12 cellular contexts compared by ENCODE assay signal in genomic region chr19:35306473-35307246, GRCh38. TPM values are rescaled to one million over a fixed set of nuclear protein-coding genes. Genes with fewer than 3 reads are reported as not detected.
DNase-seq lines count a peak whose midpoint lies in the region; ATAC-seq, FAIRE-seq and TF ChIP-seq lines count a peak whose summit lies in the region.
"Had no signal": no experiment of that assay in that cellular context is flagged by ENCODE, and none has a peak within 500 bp of the region (broad histone marks: within the 10 kb centered on the region; RNA-seq: fewer than 3 reads in every experiment).

No MANE protein-coding gene starts in this region.

- H3K4me1 ChIP-seq in HepG2 (ENCODE audit: insufficient read depth, low read length) (peaks cover 71% of the 10 kb centered on the region), right lobe of liver (peaks cover 0 to 7% (median 0%) of the 10 kb centered on the region in 4 donors), Loucy (ENCODE audit: insufficient read depth, low read length, poor library complexity, severe bottlenecking) (peaks cover 15% of the 10 kb centered on the region), transverse colon (no peaks in the 10 kb centered on the region)
- H3K4me1 ChIP-seq: esophagus squamous epithelium had no signal

- no peak overlapping the region for H3K4me3 ChIP-seq in HepG2 (replicated peaks in 1 of 3; ENCODE audit: insufficient read depth in 1 of 3, low read depth in 2 of 3, low read length in 3 of 3)
- no peak overlapping the region for H3K4me3 ChIP-seq in right lobe of liver
- no peak overlapping the region for H3K4me3 ChIP-seq in Loucy (ENCODE audit: low read length, poor library complexity, severe bottlenecking)
- no peak overlapping the region for H3K4me3 ChIP-seq in transverse colon
- H3K4me3 ChIP-seq: esophagus squamous epithelium had no signal

- intact Hi-C loops in HepG2 (cut with micrococcal nuclease; ENCODE audit: unreplicated experiment) = no loop called here
- intact Hi-C loops in right lobe of liver (cut with DNase I) = no loop called here
- intact Hi-C loops in transverse colon (cut with DNase I; ENCODE audit: low total_unique reads) = no loop called here

- H3K27ac Mint-ChIP-seq in chondrocyte (ENCODE audit: unreplicated experiment) (no peak overlapping the region), type B pancreatic cell (peak overlapping the region; percentile 31)
- H3K27ac Mint-ChIP-seq: activated T-cell treated with anti-CD3 and anti-CD28 coated beads, Interleukin-2, amount 50 U/mL, for 72 hours had no signal

- in situ Hi-C loops in HepG2 (cut with HindIII; ENCODE audit: extremely low pct_ligation_motif_present, low pct_unique_long_range_greater_than_20kb) = no loop called here
- in situ Hi-C loops in transverse colon (cut with MboI; ENCODE audit: low pct_ligation_motif_present in 1 of 4, low pct_unique_long_range_greater_than_20kb in 1 of 4, low sequenced_read_pairs in 3 of 4) = no loop called here

- no peaks in the 10 kb centered on the region for H3K9me3 ChIP-seq in HepG2 (ENCODE audit: low read length)
- H3K9me3 ChIP-seq in right lobe of liver = no peaks in the 10 kb centered on the region
- H3K9me3 ChIP-seq in Loucy (ENCODE audit: insufficient read depth, low read depth, low read length) = no peaks in the 10 kb centered on the region
- no peaks in the 10 kb centered on the region for H3K9me3 ChIP-seq in transverse colon
- H3K9me3 ChIP-seq: esophagus squamous epithelium had no signal

- peak; percentile 47 for ATAC-seq in HepG2
- no peak for ATAC-seq in right lobe of liver
- no peak for ATAC-seq in HG02884 (IDR thresholded peaks at IDR 0.05; ENCODE audit: unreplicated experiment)
- no peak for ATAC-seq in HG03196 (IDR thresholded peaks at IDR 0.05; ENCODE audit: unreplicated experiment)
- ATAC-seq: activated T-cell treated with anti-CD3 and anti-CD28 coated beads, Interleukin-2, amount 50 U/mL, for 72 hours had no signal

- no peak overlapping the region for H3K4me2 ChIP-seq in HepG2 (ENCODE audit: low read depth, low read length)
- H3K4me2 ChIP-seq in Loucy (ENCODE audit: low read depth, low read length, poor library complexity, severe bottlenecking) = no peak overlapping the region

- TF ChIP-seq POLR2A in HepG2 (IDR thresholded peaks at IDR 0.05; ENCODE audit: insufficient read depth in 1 of 2, low read depth in 2 of 2, low read length in 2 of 2) (no peak), right lobe of liver (IDR thresholded peaks at IDR 0.05) (no peak), transverse colon (IDR thresholded peaks at IDR 0.05) (no peak)

- no peaks in the 10 kb centered on the region for H3K36me3 ChIP-seq in HepG2 (replicated peaks in 1 of 2; ENCODE audit: control insufficient read depth in 1 of 2, insufficient read depth in 2 of 2, low read length in 2 of 2)
- H3K36me3 ChIP-seq in right lobe of liver = no peaks in the 10 kb centered on the region
- H3K36me3 ChIP-seq in Loucy (ENCODE audit: insufficient read depth, low read length) = no peaks in the 10 kb centered on the region
- H3K36me3 ChIP-seq in transverse colon = no peaks in the 10 kb centered on the region
- H3K36me3 ChIP-seq: esophagus squamous epithelium had no signal

- no TSS peak for BruUV-seq in HepG2 (replicated peaks; lab: Mats Ljungman, UMichigan)

- H2AFZ ChIP-seq in HepG2 (ENCODE audit: low read length) (no peak overlapping the region), Loucy (ENCODE audit: low read length) (no peak overlapping the region)

- H3F3A ChIP-seq in Loucy (ENCODE audit: low read depth) = no peaks in the 10 kb centered on the region

- H3K9ac ChIP-seq in HepG2 (ENCODE audit: insufficient read depth, low read depth, low read length) (no peak overlapping the region; the same call in 1 of the 2 replicates), Loucy (ENCODE audit: low read depth, low read length, poor library complexity, severe bottlenecking) (no peak overlapping the region)

- no peaks in the 10 kb centered on the region for H3K9me2 ChIP-seq in Loucy (replicated peaks; ENCODE audit: low read depth, low read length)

- H3K4me1 Mint-ChIP-seq in chondrocyte (ENCODE audit: low read depth) (no peaks in the 10 kb centered on the region), type B pancreatic cell (ENCODE audit: unreplicated experiment) (peaks cover 30% of the 10 kb centered on the region)

- no peaks in the 10 kb centered on the region for H3K79me2 ChIP-seq in HepG2 (ENCODE audit: insufficient read depth, low read length)
- H3K79me2 ChIP-seq in Loucy (ENCODE audit: insufficient read depth, low read length) = no peaks in the 10 kb centered on the region

- no peaks in the 10 kb centered on the region for H3K27me3 ChIP-seq in HepG2 (ENCODE audit: control insufficient read depth in 1 of 2, insufficient read depth in 2 of 2, low read length in 2 of 2)
- H3K27me3 ChIP-seq in right lobe of liver = no peaks in the 10 kb centered on the region
- no peaks in the 10 kb centered on the region for H3K27me3 ChIP-seq in Loucy (ENCODE audit: insufficient read depth, low read length, poor library complexity, severe bottlenecking)
- no peaks in the 10 kb centered on the region for H3K27me3 ChIP-seq in transverse colon

- 80% methylated on average over 20 of the region's 20 CpGs for WGBS in HepG2 (ENCODE audit: low lambda C conversion rate)
- whole genome bisulfite sequencing in right lobe of liver (ENCODE audit: insufficient coverage, low coverage, low lambda C conversion rate, missing lambda C conversion rate) = 93% methylated on average over 17 of the region's 20 CpGs
- 85% methylated on average over 20 of the region's 20 CpGs; no CpG with 5 or more reads in 1 of the 2 donors for WGBS in transverse colon (ENCODE audit: low coverage in 1 of 2), 2 donors

- H3K27me3 Mint-ChIP-seq in chondrocyte (ENCODE audit: low read depth) = peaks cover 6% of the 10 kb centered on the region
- no peaks in the 10 kb centered on the region for H3K27me3 Mint-ChIP-seq in type B pancreatic cell

- H3K9me3 Mint-ChIP-seq in chondrocyte (ENCODE audit: low read depth) = no peaks in the 10 kb centered on the region
- H3K9me3 Mint-ChIP-seq in type B pancreatic cell = no peaks in the 10 kb centered on the region
- H3K9me3 Mint-ChIP-seq: activated T-cell treated with anti-CD3 and anti-CD28 coated beads, Interleukin-2, amount 50 U/mL, for 72 hours had no signal

- no peak overlapping the region for H3K4me3 Mint-ChIP-seq in chondrocyte (ENCODE audit: unreplicated experiment)
- no peak overlapping the region for H3K4me3 Mint-ChIP-seq in type B pancreatic cell
- H3K4me3 Mint-ChIP-seq: activated T-cell treated with anti-CD3 and anti-CD28 coated beads, Interleukin-2, amount 50 U/mL, for 72 hours had no signal

- TF ChIP-seq RAD21 in HepG2 (CRISPR knock-in tag; IDR thresholded peaks at IDR 0.05) = peak; percentile 56

- H4K20me1 ChIP-seq in HepG2 (ENCODE audit: insufficient read depth, low read length) (no peaks in the 10 kb centered on the region), Loucy (ENCODE audit: insufficient read depth, low read length, poor library complexity, severe bottlenecking) (no peaks in the 10 kb centered on the region)

- DNase-seq in HepG2 (ENCODE audit: low spot score) = peak; percentile 61
- DNase-seq in right lobe of liver = no peak
- DNase-seq in chondrocyte (ENCODE audit: low spot score) = no peak
- DNase-seq in type B pancreatic cell (ENCODE audit: extremely low spot score, unreplicated experiment) = no peak
- DNase-seq in transverse colon = no peak
- DNase-seq: activated T-cell treated with anti-CD3 and anti-CD28 coated beads, Interleukin-2, amount 50 U/mL, for 72 hours; esophagus squamous epithelium had no signal

- TF ChIP-seq CTCF in HepG2 (CRISPR knock-in tag; IDR thresholded peaks at IDR 0.05) = peak; percentile 77
- no peak for TF ChIP-seq CTCF in right lobe of liver (IDR thresholded peaks at IDR 0.05)
- peak; percentile 73 for TF ChIP-seq CTCF in Loucy (conservative IDR thresholded peaks at IDR 0.05; ENCODE audit: low read length)
- peak; percentile 39 for TF ChIP-seq CTCF in chondrocyte (IDR thresholded peaks at IDR 0.05)
- peak; percentile 58 for TF ChIP-seq CTCF in type B pancreatic cell (conservative IDR thresholded peaks at IDR 0.05)
- no peak for TF ChIP-seq CTCF in transverse colon (IDR thresholded peaks at IDR 0.05)

- peak; percentile 79 for FAIRE-seq in HepG2 (lab: Jason Lieb, UNC)
- FAIRE-seq: RCC 7860 had no signal

- H3K27ac ChIP-seq in HepG2 (ENCODE audit: extremely low read length, insufficient read depth, low read length) (peak overlapping the region; percentile 77), right lobe of liver (no peak overlapping the region), transverse colon (no peak overlapping the region)
- H3K27ac ChIP-seq: esophagus squamous epithelium had no signal

- POLR2A ChIA-PET in HepG2 (lab: Yijun Ruan, JAX) = interaction anchor here (1.3 to 3.7 kb wide), 3 partner anchors 10 to 37 kb away, joined by 6 to 16 read pairs (median 7); partner anchors contain the start of gene USF2

- TF ChIP-seq EP300 in HepG2 (IDR thresholded peaks at IDR 0.05; ENCODE audit: low read depth in 2 of 2, low read length in 2 of 2) (no peak), HepG2 (CRISPR knock-in tag; IDR thresholded peaks at IDR 0.05; ENCODE audit: borderline replicate concordance) (no peak), transverse colon (IDR thresholded peaks at IDR 0.05; ENCODE audit: low read depth) (no peak)

- H3K36me3 Mint-ChIP-seq in chondrocyte (ENCODE audit: low read depth) (no peaks in the 10 kb centered on the region), type B pancreatic cell (no peaks in the 10 kb centered on the region)

- CTCF ChIA-PET in HepG2 (lab: Yijun Ruan, JAX; ENCODE audit: low intra/inter-chr PET ratio, low total read pairs) = interaction anchor here (1.0 kb wide), 1 partner anchor 46 kb away, joined by 3 read pairs; no protein-coding TSS in a partner anchor

RNA-seq across cellular contexts. Expression of gene MAG, which starts 14.7 kb away (rescaled TPM):
- total RNA-seq in HepG2 (2016; rRNA removed; fragmentation: Illumina TruSeq; extraction: Trizol) (0.80 and 1.3 TPM in 2 replicates), right lobe of liver (under 1 TPM in 1 of 6 experiments, not detected in 5; 0.40 TPM), chondrocyte (not detected in 3 replicates), type B pancreatic cell (ENCODE audit: low replicate concordance) (2.1 TPM in 1 of 2 replicates, not detected in the other), transverse colon (not detected)
- total RNA-seq in HepG2 (2016; cell fraction: cytosol; rRNA removed; fragmentation: Illumina TruSeq; extraction: Trizol; ENCODE audit: low read depth) = 0.26 and 0.71 TPM in 2 replicates
- total RNA-seq in HepG2 (2016; cell fraction: insoluble cytoplasmic fraction; rRNA removed; fragmentation: Illumina TruSeq; extraction: Trizol) = 0.56 and 0.87 TPM in 2 replicates
- total RNA-seq in HepG2 (2016; cell fraction: membrane; rRNA removed; fragmentation: Illumina TruSeq; extraction: Trizol) = 0.59 and 1.5 TPM in 2 replicates
- 1.6 and 2.6 TPM in 2 replicates for total RNA-seq in HepG2 (2016; cell fraction: nucleus; rRNA removed; fragmentation: Illumina TruSeq; extraction: Trizol)
- 0.17 and 0.20 TPM in 2 replicates for polyA plus RNA-seq in HepG2 (2011; rRNA removed)
- 0.13 and 0.27 TPM in 2 replicates for polyA plus RNA-seq in HepG2 (2011; cell fraction: cytosol; rRNA removed)
- 0.40 and 0.93 TPM in 2 replicates for polyA plus RNA-seq in HepG2 (2011; cell fraction: nucleus; rRNA removed)
- not detected in 2 replicates for polyA plus RNA-seq in HepG2 (2012)
- 0.70 TPM in 2 replicates for polyA plus RNA-seq in HepG2 (2016; cell fraction: cytosol; fragmentation: Illumina TruSeq; extraction: Trizol; ENCODE audit: low read depth)
- polyA plus RNA-seq in HepG2 (2016; cell fraction: insoluble cytoplasmic fraction; fragmentation: Illumina TruSeq; extraction: Trizol; ENCODE audit: low read depth) = 0.38 and 1.3 TPM in 2 replicates
- polyA plus RNA-seq in HepG2 (2016; cell fraction: membrane; fragmentation: Illumina TruSeq; extraction: Trizol; ENCODE audit: low read depth) = 0.24 and 0.97 TPM in 2 replicates
- polyA plus RNA-seq in HepG2 (2016; cell fraction: nucleus; fragmentation: Illumina TruSeq; extraction: Trizol; ENCODE audit: insufficient read depth, low read depth) = 0.82 and 1.5 TPM in 2 replicates
- not detected in 2 replicates for polyA minus RNA-seq in HepG2 (2011; rRNA and poly(A)+ RNA removed; ENCODE audit: low replicate concordance)
- polyA minus RNA-seq in HepG2 (2011; cell fraction: cytosol; rRNA and poly(A)+ RNA removed) = not detected in 2 replicates
- polyA minus RNA-seq in HepG2 (2011; cell fraction: nucleus; rRNA and poly(A)+ RNA removed) = 0.64 and 0.75 TPM in 2 replicates
- total RNA-seq: Daoy had no signal

RNA-seq across cellular contexts. Expression of gene CD22, which starts 22.3 kb away (rescaled TPM):
- 0.49 and 0.71 TPM in 2 replicates for total RNA-seq in HepG2 (2016; rRNA removed; fragmentation: Illumina TruSeq; extraction: Trizol)
- 0.53 and 1.0 TPM in 2 replicates for total RNA-seq in HepG2 (2016; cell fraction: cytosol; rRNA removed; fragmentation: Illumina TruSeq; extraction: Trizol; ENCODE audit: low read depth)
- total RNA-seq in HepG2 (2016; cell fraction: insoluble cytoplasmic fraction; rRNA removed; fragmentation: Illumina TruSeq; extraction: Trizol) = 0.40 and 0.97 TPM in 2 replicates
- 0.62 and 0.93 TPM in 2 replicates for total RNA-seq in HepG2 (2016; cell fraction: membrane; rRNA removed; fragmentation: Illumina TruSeq; extraction: Trizol)
- 2.8 and 3.5 TPM in 2 replicates for total RNA-seq in HepG2 (2016; cell fraction: nucleus; rRNA removed; fragmentation: Illumina TruSeq; extraction: Trizol)
- 0.98 and 1.7 TPM in 2 replicates for polyA plus RNA-seq in HepG2 (2011; rRNA removed)
- polyA plus RNA-seq in HepG2 (2011; cell fraction: cytosol; rRNA removed) = 0.49 and 0.85 TPM in 2 replicates
- polyA plus RNA-seq in HepG2 (2011; cell fraction: nucleus; rRNA removed) = 1.8 and 2.5 TPM in 2 replicates
- 0.66 and 0.72 TPM in 2 replicates for polyA plus RNA-seq in HepG2 (2012)
- polyA plus RNA-seq in HepG2 (2016; cell fraction: cytosol; fragmentation: Illumina TruSeq; extraction: Trizol; ENCODE audit: low read depth) = 0.19 and 0.31 TPM in 2 replicates
- 0.82 and 1.2 TPM in 2 replicates for polyA plus RNA-seq in HepG2 (2016; cell fraction: insoluble cytoplasmic fraction; fragmentation: Illumina TruSeq; extraction: Trizol; ENCODE audit: low read depth)
- polyA plus RNA-seq in HepG2 (2016; cell fraction: membrane; fragmentation: Illumina TruSeq; extraction: Trizol; ENCODE audit: low read depth) = 0.36 and 0.50 TPM in 2 replicates
- 3.9 and 6.0 TPM in 2 replicates for polyA plus RNA-seq in HepG2 (2016; cell fraction: nucleus; fragmentation: Illumina TruSeq; extraction: Trizol; ENCODE audit: insufficient read depth, low read depth)
- polyA minus RNA-seq in HepG2 (2011; rRNA and poly(A)+ RNA removed; ENCODE audit: low replicate concordance) = 1.6 and 2.4 TPM in 2 replicates
- polyA minus RNA-seq in HepG2 (2011; cell fraction: cytosol; rRNA and poly(A)+ RNA removed) = 1.5 TPM in 1 of 2 replicates, not detected in the other
- polyA minus RNA-seq in HepG2 (2011; cell fraction: nucleus; rRNA and poly(A)+ RNA removed) = 0.64 and 0.99 TPM in 2 replicates
- total RNA-seq in right lobe of liver = 1 to 10 TPM in 3 of 6 experiments, under 1 TPM in 3; 0.39 to 1.3 (median 0.96) TPM
- not detected in 3 replicates for total RNA-seq in chondrocyte
- 0.92 and 2.1 TPM in 2 replicates for total RNA-seq in type B pancreatic cell (ENCODE audit: low replicate concordance)
- total RNA-seq in transverse colon = 10 to 100 TPM in 2 of 4 donors, 1 to 10 TPM in 1, not detected in 1; 4.4 to 27.7 (median 21.1) TPM
- total RNA-seq: Daoy had no signal

RNA-seq across cellular contexts. Expression of gene HAMP, which starts 24.3 kb away (rescaled TPM):
- total RNA-seq in HepG2 (2016; rRNA removed; fragmentation: Illumina TruSeq; extraction: Trizol) = 25.7 and 47.6 TPM in 2 replicates
- 25.4 and 32.6 TPM in 2 replicates for total RNA-seq in HepG2 (2016; cell fraction: cytosol; rRNA removed; fragmentation: Illumina TruSeq; extraction: Trizol; ENCODE audit: low read depth)
- 29.6 and 46.4 TPM in 2 replicates for total RNA-seq in HepG2 (2016; cell fraction: insoluble cytoplasmic fraction; rRNA removed; fragmentation: Illumina TruSeq; extraction: Trizol)
- 20.2 and 24.3 TPM in 2 replicates for total RNA-seq in HepG2 (2016; cell fraction: membrane; rRNA removed; fragmentation: Illumina TruSeq; extraction: Trizol)
- 34.1 and 40.9 TPM in 2 replicates for total RNA-seq in HepG2 (2016; cell fraction: nucleus; rRNA removed; fragmentation: Illumina TruSeq; extraction: Trizol)
- 36.1 and 73.0 TPM in 2 replicates for polyA plus RNA-seq in HepG2 (2011; rRNA removed)
- polyA plus RNA-seq in HepG2 (2011; cell fraction: cytosol; rRNA removed) = 15.0 and 69.5 TPM in 2 replicates
- 13.2 and 42.5 TPM in 2 replicates for polyA plus RNA-seq in HepG2 (2011; cell fraction: nucleus; rRNA removed)
- 6.0 and 30.6 TPM in 2 replicates for polyA plus RNA-seq in HepG2 (2012)
- 29.7 and 32.2 TPM in 2 replicates for polyA plus RNA-seq in HepG2 (2016; cell fraction: cytosol; fragmentation: Illumina TruSeq; extraction: Trizol; ENCODE audit: low read depth)
- 44.0 and 52.6 TPM in 2 replicates for polyA plus RNA-seq in HepG2 (2016; cell fraction: insoluble cytoplasmic fraction; fragmentation: Illumina TruSeq; extraction: Trizol; ENCODE audit: low read depth)
- polyA plus RNA-seq in HepG2 (2016; cell fraction: membrane; fragmentation: Illumina TruSeq; extraction: Trizol; ENCODE audit: low read depth) = 28.8 and 30.2 TPM in 2 replicates
- polyA plus RNA-seq in HepG2 (2016; cell fraction: nucleus; fragmentation: Illumina TruSeq; extraction: Trizol; ENCODE audit: insufficient read depth, low read depth) = 111 and 114 TPM in 2 replicates
- 150 TPM in 1 of 2 replicates, not detected in the other for polyA minus RNA-seq in HepG2 (2011; rRNA and poly(A)+ RNA removed; ENCODE audit: low replicate concordance)
- 10.9 and 30.2 TPM in 2 replicates for polyA minus RNA-seq in HepG2 (2011; cell fraction: cytosol; rRNA and poly(A)+ RNA removed)
- 9.2 and 18.0 TPM in 2 replicates for polyA minus RNA-seq in HepG2 (2011; cell fraction: nucleus; rRNA and poly(A)+ RNA removed)
- total RNA-seq in right lobe of liver = 100 to 1,000 TPM in 2 of 6 experiments, 10 to 100 TPM in 3, under 1 TPM in 1; 0.86 to 146 (median 65.3) TPM
- total RNA-seq in chondrocyte = not detected in 3 replicates
- total RNA-seq in type B pancreatic cell (ENCODE audit: low replicate concordance) = 0.59 and 1.2 TPM in 2 replicates
- not detected for total RNA-seq in transverse colon
- total RNA-seq: Daoy, esophagus squamous epithelium had no signal

RNA-seq across cellular contexts. Expression of gene USF2, which starts 37.9 kb away (rescaled TPM):
- total RNA-seq in HepG2 (2016; rRNA removed; fragmentation: Illumina TruSeq; extraction: Trizol) (44.8 and 54.9 TPM in 2 replicates), right lobe of liver (10 to 100 TPM; 65.4 to 78.5 (median 75.7) TPM), chondrocyte (86.1 to 101 TPM (median 86.3 TPM) in 3 replicates), type B pancreatic cell (ENCODE audit: low replicate concordance) (107 and 133 TPM in 2 replicates), transverse colon (100 to 1,000 TPM in 3 of 4 donors, 10 to 100 TPM in 1; 95.9 to 207 (median 140) TPM)
- 85.6 and 90.7 TPM in 2 replicates for total RNA-seq in HepG2 (2016; cell fraction: cytosol; rRNA removed; fragmentation: Illumina TruSeq; extraction: Trizol; ENCODE audit: low read depth)
- total RNA-seq in HepG2 (2016; cell fraction: insoluble cytoplasmic fraction; rRNA removed; fragmentation: Illumina TruSeq; extraction: Trizol) = 38.6 and 58.5 TPM in 2 replicates
- 116 and 121 TPM in 2 replicates for total RNA-seq in HepG2 (2016; cell fraction: membrane; rRNA removed; fragmentation: Illumina TruSeq; extraction: Trizol)
- 31.0 and 31.5 TPM in 2 replicates for total RNA-seq in HepG2 (2016; cell fraction: nucleus; rRNA removed; fragmentation: Illumina TruSeq; extraction: Trizol)
- 94.9 and 106 TPM in 2 replicates for polyA plus RNA-seq in HepG2 (2011; rRNA removed)
- polyA plus RNA-seq in HepG2 (2011; cell fraction: cytosol; rRNA removed) = 72.5 and 101 TPM in 2 replicates
- polyA plus RNA-seq in HepG2 (2011; cell fraction: nucleus; rRNA removed) = 179 and 216 TPM in 2 replicates
- 59.3 and 80.8 TPM in 2 replicates for polyA plus RNA-seq in HepG2 (2012)
- polyA plus RNA-seq in HepG2 (2016; cell fraction: cytosol; fragmentation: Illumina TruSeq; extraction: Trizol; ENCODE audit: low read depth) = 180 and 204 TPM in 2 replicates
- 76.3 and 81.0 TPM in 2 replicates for polyA plus RNA-seq in HepG2 (2016; cell fraction: insoluble cytoplasmic fraction; fragmentation: Illumina TruSeq; extraction: Trizol; ENCODE audit: low read depth)
- 201 and 210 TPM in 2 replicates for polyA plus RNA-seq in HepG2 (2016; cell fraction: membrane; fragmentation: Illumina TruSeq; extraction: Trizol; ENCODE audit: low read depth)
- polyA plus RNA-seq in HepG2 (2016; cell fraction: nucleus; fragmentation: Illumina TruSeq; extraction: Trizol; ENCODE audit: insufficient read depth, low read depth) = 122 and 131 TPM in 2 replicates
- polyA minus RNA-seq in HepG2 (2011; rRNA and poly(A)+ RNA removed; ENCODE audit: low replicate concordance) = 64.5 and 74.9 TPM in 2 replicates
- polyA minus RNA-seq in HepG2 (2011; cell fraction: cytosol; rRNA and poly(A)+ RNA removed) = 28.8 and 32.4 TPM in 2 replicates
- polyA minus RNA-seq in HepG2 (2011; cell fraction: nucleus; rRNA and poly(A)+ RNA removed) = 29.3 and 33.5 TPM in 2 replicates

RNA-seq across cellular contexts. Expression of gene FFAR1, which starts 41.0 kb away (rescaled TPM):
- total RNA-seq in HepG2 (2016; rRNA removed; fragmentation: Illumina TruSeq; extraction: Trizol) = not detected in 2 replicates
- 0.09 TPM in 1 of 2 replicates, not detected in the other for total RNA-seq in HepG2 (2016; cell fraction: cytosol; rRNA removed; fragmentation: Illumina TruSeq; extraction: Trizol; ENCODE audit: low read depth)
- not detected in 2 replicates for total RNA-seq in HepG2 (2016; cell fraction: insoluble cytoplasmic fraction; rRNA removed; fragmentation: Illumina TruSeq; extraction: Trizol)
- total RNA-seq in HepG2 (2016; cell fraction: membrane; rRNA removed; fragmentation: Illumina TruSeq; extraction: Trizol) = not detected in 2 replicates
- not detected in 2 replicates for total RNA-seq in HepG2 (2016; cell fraction: nucleus; rRNA removed; fragmentation: Illumina TruSeq; extraction: Trizol)
- polyA plus RNA-seq in HepG2 (2011; rRNA removed) = not detected in 2 replicates
- polyA plus RNA-seq in HepG2 (2011; cell fraction: cytosol; rRNA removed) = not detected in 2 replicates
- not detected in 2 replicates for polyA plus RNA-seq in HepG2 (2011; cell fraction: nucleus; rRNA removed)
- polyA plus RNA-seq in HepG2 (2012) = not detected in 2 replicates
- not detected in 2 replicates for polyA plus RNA-seq in HepG2 (2016; cell fraction: cytosol; fragmentation: Illumina TruSeq; extraction: Trizol; ENCODE audit: low read depth)
- not detected in 2 replicates for polyA plus RNA-seq in HepG2 (2016; cell fraction: insoluble cytoplasmic fraction; fragmentation: Illumina TruSeq; extraction: Trizol; ENCODE audit: low read depth)
- not detected in 2 replicates for polyA plus RNA-seq in HepG2 (2016; cell fraction: membrane; fragmentation: Illumina TruSeq; extraction: Trizol; ENCODE audit: low read depth)
- not detected in 2 replicates for polyA plus RNA-seq in HepG2 (2016; cell fraction: nucleus; fragmentation: Illumina TruSeq; extraction: Trizol; ENCODE audit: insufficient read depth, low read depth)
- polyA minus RNA-seq in HepG2 (2011; rRNA and poly(A)+ RNA removed; ENCODE audit: low replicate concordance) = not detected in 2 replicates
- polyA minus RNA-seq in HepG2 (2011; cell fraction: cytosol; rRNA and poly(A)+ RNA removed) = not detected in 2 replicates
- not detected in 2 replicates for polyA minus RNA-seq in HepG2 (2011; cell fraction: nucleus; rRNA and poly(A)+ RNA removed)
- total RNA-seq in right lobe of liver = not detected
- total RNA-seq in chondrocyte = not detected in 3 replicates
- 2.1 and 2.7 TPM in 2 replicates for total RNA-seq in type B pancreatic cell (ENCODE audit: low replicate concordance)
- total RNA-seq in transverse colon = under 1 TPM in 1 of 4 donors, not detected in 3; 0.32 TPM
- total RNA-seq: Daoy, esophagus squamous epithelium had no signal

Comparison
In these comparisons a context has a peak if more than half of its experiments do, and no peak if none do; other contexts are left out.
1. CTCF ChIP-seq: peak in HepG2 (single experiment), Loucy (single experiment), chondrocyte (single experiment) and type B pancreatic cell (single experiment); none in right lobe of liver (0 of 4) and transverse colon (0 of 5).